Comparison of ENCODE assay signal across 7 cellular contexts in the genomic region with DNA sequence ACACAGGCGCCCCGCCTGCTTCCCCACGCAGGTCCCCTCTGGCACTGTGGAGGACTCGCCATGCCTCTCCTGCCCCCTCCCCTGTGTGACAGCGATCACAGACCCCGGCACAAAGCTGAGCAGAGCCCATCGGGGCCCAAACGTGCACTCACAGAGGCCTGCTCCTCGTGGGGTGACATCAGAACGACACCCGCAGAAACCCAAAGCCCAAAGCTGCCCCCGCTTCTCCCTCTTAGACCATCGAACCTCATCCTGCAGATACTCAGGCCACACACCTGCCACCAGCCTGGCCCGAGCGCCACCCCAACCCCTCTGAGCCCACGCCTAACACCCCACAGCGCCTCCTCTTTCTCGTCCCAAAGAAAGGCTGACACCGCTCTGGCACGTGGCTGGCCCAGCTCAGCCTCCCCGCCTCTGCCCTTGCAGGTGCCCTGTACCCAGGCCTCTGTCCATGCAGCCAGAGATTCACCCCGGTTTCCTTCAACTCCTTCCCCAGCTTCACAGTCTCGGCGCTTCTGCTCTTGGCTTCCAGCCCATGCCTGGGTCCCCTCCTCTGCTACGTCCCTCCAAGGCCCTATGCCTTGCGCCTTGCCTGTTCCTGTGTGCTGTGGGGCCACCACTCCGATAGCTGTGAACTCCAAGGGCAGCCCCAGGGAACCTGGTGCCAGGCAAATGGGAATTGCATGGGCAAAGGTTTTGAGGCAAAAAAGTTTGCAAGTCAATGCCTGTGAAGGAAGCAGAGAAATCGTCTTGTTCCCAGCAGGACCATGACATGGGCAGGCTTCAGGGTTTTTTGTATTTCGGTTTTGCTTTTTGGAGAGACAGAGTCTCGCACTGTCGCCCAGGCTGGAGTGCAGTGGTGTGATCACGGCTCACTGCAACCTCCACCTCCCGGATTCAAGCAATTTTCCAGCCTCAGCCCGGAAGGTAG. TPM values are rescaled to one million over a fixed set of nuclear protein-coding genes. Genes with fewer than 3 reads are reported as not detected.
A peak's percentile ranks its signal among the peaks of the same experiment; 100 is the strongest.
DNase-seq lines count a peak whose midpoint lies in the region; ATAC-seq and TF ChIP-seq lines count a peak whose summit lies in the region.

No MANE protein-coding gene starts in this region.

- no TSS peak for BruUV-seq in HCT116 (replicated peaks; lab: Mats Ljungman, UMichigan)

- intact Hi-C loops in HCT116 (cut with micrococcal nuclease) = no loop called here
- intact Hi-C loops in activated CD4-positive, alpha-beta memory T cell treated with anti-CD3 and anti-CD28 coated beads for 36 hours (cut with micrococcal nuclease) = no loop called here

- H4K20me1 ChIP-seq in HCT116 (ENCODE audit: insufficient read depth) = no peaks in the 10 kb centered on the region

- in situ Hi-C loops in G401 (cut with HindIII; ENCODE audit: low sequenced_read_pairs) = no loop called here

- DNase-seq in HCT116 (ENCODE audit: low read depth, low spot score) (no peak), G401 (ENCODE audit: low spot score) (no peak), NCI-H1105 treated with DMSO at 0.1 percent for 48 hours (lab: John Stamatoyannopoulos, UW) (no peak), NCI-H1417 treated with DMSO at 0.1 percent for 48 hours (lab: John Stamatoyannopoulos, UW) (no peak)
- DNase-seq in activated CD4-positive, alpha-beta memory T cell treated with anti-CD3 and anti-CD28 coated beads for 36 hours = no peak
- no peak for DNase-seq in stimulated activated effector memory CD8-positive, alpha-beta T cell treated with anti-CD3 and anti-CD28 coated beads, Interleukin-12 subunit alpha, Interleukin-12 subunit beta, amount 100 ng/mL, for 72 hours (ENCODE audit: low spot score in 2 of 2)

- ATAC-seq in HCT116 = no peak
- no peak for ATAC-seq in gastroesophageal sphincter
- ATAC-seq in stimulated activated effector memory CD8-positive, alpha-beta T cell treated with anti-CD3 and anti-CD28 coated beads, Interleukin-12 subunit alpha, Interleukin-12 subunit beta, amount 100 ng/mL, for 72 hours = no peak

- peak overlapping the region; percentile 64 for H3K4me3 Mint-ChIP-seq in activated CD4-positive, alpha-beta memory T cell treated with anti-CD3 and anti-CD28 coated beads for 36 hours
- H3K4me3 Mint-ChIP-seq in stimulated activated effector memory CD8-positive, alpha-beta T cell treated with anti-CD3 and anti-CD28 coated beads, Interleukin-12 subunit alpha, Interleukin-12 subunit beta, amount 100 ng/mL, for 72 hours = peak overlapping the region; percentile 79

- TF ChIP-seq CTCF in HCT116 (IDR thresholded peaks at IDR 0.05 in 2 of 3, conservative IDR thresholded peaks at IDR 0.05 in 1 of 3; ENCODE audit: borderline replicate concordance in 1 of 3, insufficient read depth in 1 of 3, low read depth in 2 of 3, low read length in 2 of 3) = no peak
- no peak for TF ChIP-seq CTCF in gastroesophageal sphincter (IDR thresholded peaks at IDR 0.05)

- peaks cover 29% of the 10 kb centered on the region for H3K4me1 Mint-ChIP-seq in activated CD4-positive, alpha-beta memory T cell treated with anti-CD3 and anti-CD28 coated beads for 36 hours (ENCODE audit: low read depth)
- peaks cover 28% of the 10 kb centered on the region for H3K4me1 Mint-ChIP-seq in stimulated activated effector memory CD8-positive, alpha-beta T cell treated with anti-CD3 and anti-CD28 coated beads, Interleukin-12 subunit alpha, Interleukin-12 subunit beta, amount 100 ng/mL, for 72 hours

- TF ChIP-seq POLR2A in HCT116 (IDR thresholded peaks at IDR 0.05; ENCODE audit: borderline replicate concordance, extremely low read depth, insufficient read depth, insufficient read length) (no peak), gastroesophageal sphincter (IDR thresholded peaks at IDR 0.05) (no peak)

- H3K79me2 ChIP-seq in HCT116 (ENCODE audit: insufficient read depth, low read length) = peaks cover 42% of the 10 kb centered on the region

- H3K4me1 ChIP-seq in HCT116 (ENCODE audit: control insufficient read depth in 1 of 2, insufficient read depth in 2 of 2, low read length in 2 of 2) (peaks cover 35 to 51% of the 10 kb centered on the region in 2 experiments), gastroesophageal sphincter (peaks cover 5 to 69% (median 34%) of the 10 kb centered on the region in 3 donors)

- H3K9ac ChIP-seq in HCT116 (ENCODE audit: low read length) = peak overlapping the region; percentile 99

- H3K27me3 Mint-ChIP-seq in activated CD4-positive, alpha-beta memory T cell treated with anti-CD3 and anti-CD28 coated beads for 36 hours = peaks cover 9% of the 10 kb centered on the region

- H3K27ac Mint-ChIP-seq in activated CD4-positive, alpha-beta memory T cell treated with anti-CD3 and anti-CD28 coated beads for 36 hours = peak overlapping the region; percentile 33
- H3K27ac Mint-ChIP-seq in stimulated activated effector memory CD8-positive, alpha-beta T cell treated with anti-CD3 and anti-CD28 coated beads, Interleukin-12 subunit alpha, Interleukin-12 subunit beta, amount 100 ng/mL, for 72 hours = peak overlapping the region; percentile 81

- CTCF ChIA-PET in HCT116 (lab: Charles Lee) = interaction anchor here (1.0 to 1.1 kb wide), 2 partner anchors 18 to 125 kb away, joined by 3 read pairs; no protein-coding TSS in a partner anchor
- CTCF ChIA-PET in activated CD4-positive, alpha-beta memory T cell treated with anti-CD3 and anti-CD28 coated beads for 36 hours (lab: Charles Lee) = interaction anchor here (1.1 to 1.2 kb wide), 2 partner anchors 15 to 221 kb away, joined by 3 to 4 read pairs; no protein-coding TSS in a partner anchor

- TF ChIP-seq RAD21 in HCT116 (IDR thresholded peaks at IDR 0.05; ENCODE audit: low read depth) = no peak

- RAD21 ChIA-PET in HCT116 (lab: Charles Lee; ENCODE audit: low non-redundant PET in 1 of 2, low total read pairs in 2 of 2, uncharacterized antibody in 2 of 2, unreplicated experiment in 2 of 2) = interaction anchor here in 1 of 2 experiments (0.8 kb wide), 1 partner anchor 125 kb away, joined by 3 read pairs; no protein-coding TSS in a partner anchor

- peak overlapping the region; percentile 98 for H3K4me2 ChIP-seq in HCT116 (ENCODE audit: low read length)

- WGBS in gastroesophageal sphincter (ENCODE audit: low coverage in 1 of 2), 2 donors = 67 to 78% methylated on average over 6 to 19 of the region's 34 CpGs

- no peak for TF ChIP-seq EP300 in gastroesophageal sphincter (IDR thresholded peaks at IDR 0.05)

- H3K27me3 ChIP-seq in HCT116 (ENCODE audit: insufficient read depth, low read length) (no peaks in the 10 kb centered on the region), gastroesophageal sphincter (peaks cover 15% of the 10 kb centered on the region)

- H3K9me3 ChIP-seq in HCT116 (ENCODE audit: control insufficient read depth in 1 of 2, insufficient read depth in 1 of 2, low read depth in 1 of 2, low read length in 2 of 2) (no peaks in the 10 kb centered on the region), gastroesophageal sphincter (no peaks in the 10 kb centered on the region)

- no peaks in the 10 kb centered on the region for H3K9me2 ChIP-seq in HCT116 (ENCODE audit: insufficient read depth)

- POLR2A ChIA-PET in HCT116 (lab: Charles Lee) = interaction anchor here (0.9 to 1.8 kb wide), 3 partner anchors 28 to 125 kb away, joined by 3 to 9 read pairs (median 4); a partner anchor contains a TSS
- POLR2A ChIA-PET in activated CD4-positive, alpha-beta memory T cell treated with anti-CD3 and anti-CD28 coated beads for 36 hours (lab: Charles Lee) = interaction anchor here (0.5 to 1.4 kb wide), 3 partner anchors 30 to 424 kb away, joined by 3 to 5 read pairs (median 3); a partner anchor contains a TSS

- H3K27ac ChIP-seq in HCT116 (ENCODE audit: low read depth, low read length) = peak overlapping the region; percentile 94
- peak overlapping the region in 3 of 4 donors; percentile 91 to 100 (median 99) for H3K27ac ChIP-seq in gastroesophageal sphincter

- H3K4me3 ChIP-seq in HCT116 (replicated peaks in 1 of 2; ENCODE audit: low read depth in 1 of 2, low read length in 2 of 2) = peak overlapping the region; percentile 37 to 47
- peak overlapping the region in 1 of 2 donors; percentile 63 for H3K4me3 ChIP-seq in gastroesophageal sphincter

- H3K36me3 ChIP-seq in HCT116 (ENCODE audit: control insufficient read depth in 1 of 2, insufficient read depth in 2 of 2, low read length in 2 of 2) (peaks cover 3 to 18% of the 10 kb centered on the region in 2 experiments; a peak in 2 of 4 replicates), gastroesophageal sphincter (no peaks in the 10 kb centered on the region)

- no peaks in the 10 kb centered on the region for H3K9me3 Mint-ChIP-seq in activated CD4-positive, alpha-beta memory T cell treated with anti-CD3 and anti-CD28 coated beads for 36 hours
- no peaks in the 10 kb centered on the region for H3K9me3 Mint-ChIP-seq in stimulated activated effector memory CD8-positive, alpha-beta T cell treated with anti-CD3 and anti-CD28 coated beads, Interleukin-12 subunit alpha, Interleukin-12 subunit beta, amount 100 ng/mL, for 72 hours

- H2AFZ ChIP-seq in HCT116 (ENCODE audit: low read depth, low read length, poor library complexity, severe bottlenecking) = no peak overlapping the region

- no peaks in the 10 kb centered on the region for H3K36me3 Mint-ChIP-seq in activated CD4-positive, alpha-beta memory T cell treated with anti-CD3 and anti-CD28 coated beads for 36 hours
- H3K36me3 Mint-ChIP-seq in stimulated activated effector memory CD8-positive, alpha-beta T cell treated with anti-CD3 and anti-CD28 coated beads, Interleukin-12 subunit alpha, Interleukin-12 subunit beta, amount 100 ng/mL, for 72 hours = peaks cover 37% of the 10 kb centered on the region

RNA-seq across cellular contexts. Expression of a gene that starts 0.8 kb away (rescaled TPM):
- total RNA-seq in HCT116 (2021; ENCODE audit: unreplicated experiment) = 23.8 TPM
- polyA plus RNA-seq in HCT116 (2012) = 11.1 and 11.8 TPM in 2 replicates
- 1 to 10 TPM; 1.3 to 2.1 TPM for total RNA-seq in activated CD4-positive, alpha-beta memory T cell treated with anti-CD3 and anti-CD28 coated beads for 36 hours
- total RNA-seq in gastroesophageal sphincter = under 1 TPM in 3 of 4 donors, not detected in 1; 0.13 to 0.73 (median 0.49) TPM
- total RNA-seq in G401 (2014; rRNA removed; shearing (Covaris generic)) = 3.6 and 5.6 TPM in 2 replicates

RNA-seq across cellular contexts. Expression of a gene that starts 2.9 kb away (rescaled TPM):
- total RNA-seq in HCT116 (2021; ENCODE audit: unreplicated experiment) (428 TPM), gastroesophageal sphincter (100 to 1,000 TPM in 1 of 4 donors, 10 to 100 TPM in 3; 62.3 to 116 (median 84.1) TPM)
- 468 and 508 TPM in 2 replicates for polyA plus RNA-seq in HCT116 (2012)
- 100 to 1,000 TPM; 178 to 192 TPM for total RNA-seq in activated CD4-positive, alpha-beta memory T cell treated with anti-CD3 and anti-CD28 coated beads for 36 hours
- total RNA-seq in G401 (2014; rRNA removed; shearing (Covaris generic)) = 61.3 and 98.5 TPM in 2 replicates

RNA-seq across cellular contexts. Expression of a gene that starts 9.7 kb away (rescaled TPM):
- total RNA-seq in HCT116 (2021; ENCODE audit: unreplicated experiment) (146 TPM), gastroesophageal sphincter (10 to 100 TPM; 20.0 to 40.1 (median 24.2) TPM)
- 63.2 and 79.4 TPM in 2 replicates for polyA plus RNA-seq in HCT116 (2012)
- 10 to 100 TPM; 54.1 to 54.6 TPM for total RNA-seq in activated CD4-positive, alpha-beta memory T cell treated with anti-CD3 and anti-CD28 coated beads for 36 hours
- 14.0 and 17.5 TPM in 2 replicates for total RNA-seq in G401 (2014; rRNA removed; shearing (Covaris generic))

RNA-seq across cellular contexts. Expression of a gene that starts 30.5 kb away (rescaled TPM):
- total RNA-seq in HCT116 (2021; ENCODE audit: unreplicated experiment) = 276 TPM
- 398 and 405 TPM in 2 replicates for polyA plus RNA-seq in HCT116 (2012)
- total RNA-seq in activated CD4-positive, alpha-beta memory T cell treated with anti-CD3 and anti-CD28 coated beads for 36 hours = 100 to 1,000 TPM; 171 to 173 TPM
- 100 to 1,000 TPM; 350 to 708 (median 559) TPM for total RNA-seq in gastroesophageal sphincter
- total RNA-seq in G401 (2014; rRNA removed; shearing (Covaris generic)) = 196 and 215 TPM in 2 replicates

RNA-seq across cellular contexts. Expression of a gene that starts 33.1 kb away (rescaled TPM):
- 86.9 TPM for total RNA-seq in HCT116 (2021; ENCODE audit: unreplicated experiment)
- polyA plus RNA-seq in HCT116 (2012) = 67.3 and 71.4 TPM in 2 replicates
- total RNA-seq in activated CD4-positive, alpha-beta memory T cell treated with anti-CD3 and anti-CD28 coated beads for 36 hours = 10 to 100 TPM; 66.4 to 74.3 TPM
- total RNA-seq in gastroesophageal sphincter = 10 to 100 TPM; 56.8 to 80.7 (median 60.9) TPM
- 83.6 and 94.8 TPM in 2 replicates for total RNA-seq in G401 (2014; rRNA removed; shearing (Covaris generic))
